ENCODE assay signal across 1 cellular context in the genomic region with DNA sequence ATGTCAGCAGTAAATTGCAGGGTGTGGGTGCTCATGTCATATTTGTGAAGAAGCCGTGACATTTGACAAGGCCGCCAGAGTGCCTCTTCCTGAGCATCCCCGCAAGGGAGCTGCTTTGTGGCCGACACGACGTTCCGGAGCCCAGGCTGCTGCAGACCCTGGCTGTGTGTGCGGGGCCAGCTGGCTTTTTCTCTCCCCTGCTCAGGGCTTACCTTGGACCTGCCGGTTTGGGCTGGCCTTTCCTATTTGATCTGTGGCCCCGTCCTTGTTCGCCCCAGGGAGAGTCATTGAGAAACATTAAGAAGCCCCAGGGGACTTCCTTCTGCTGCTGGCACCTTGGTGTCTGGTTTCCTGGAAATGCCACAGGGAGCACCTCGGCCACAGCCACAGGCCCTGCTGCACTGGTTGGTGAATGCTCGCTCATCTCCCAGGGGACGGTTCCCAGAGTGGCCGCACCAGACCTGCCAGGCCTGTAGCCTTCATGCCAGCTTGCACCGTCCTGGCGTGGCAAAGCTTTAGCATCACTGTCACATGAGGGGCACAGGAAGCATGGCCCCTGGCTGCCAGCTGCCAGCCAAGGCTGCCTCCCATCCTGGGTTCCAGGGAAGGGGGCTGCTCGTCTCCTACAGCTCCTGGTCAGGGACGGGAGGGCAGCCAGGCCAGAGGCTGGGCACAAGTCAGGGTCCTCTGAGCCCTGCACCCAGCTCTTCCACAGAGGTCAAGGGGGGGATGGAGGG.
TF ChIP-seq lines count a peak whose summit lies in the region.

No MANE protein-coding gene starts in this region.

TF ChIP-seq in GM23338, 12 proteins besides CTCF, POLR2A, EP300 and RAD21 (continued from another document):
- TF ChIP-seq, protein P1, sequence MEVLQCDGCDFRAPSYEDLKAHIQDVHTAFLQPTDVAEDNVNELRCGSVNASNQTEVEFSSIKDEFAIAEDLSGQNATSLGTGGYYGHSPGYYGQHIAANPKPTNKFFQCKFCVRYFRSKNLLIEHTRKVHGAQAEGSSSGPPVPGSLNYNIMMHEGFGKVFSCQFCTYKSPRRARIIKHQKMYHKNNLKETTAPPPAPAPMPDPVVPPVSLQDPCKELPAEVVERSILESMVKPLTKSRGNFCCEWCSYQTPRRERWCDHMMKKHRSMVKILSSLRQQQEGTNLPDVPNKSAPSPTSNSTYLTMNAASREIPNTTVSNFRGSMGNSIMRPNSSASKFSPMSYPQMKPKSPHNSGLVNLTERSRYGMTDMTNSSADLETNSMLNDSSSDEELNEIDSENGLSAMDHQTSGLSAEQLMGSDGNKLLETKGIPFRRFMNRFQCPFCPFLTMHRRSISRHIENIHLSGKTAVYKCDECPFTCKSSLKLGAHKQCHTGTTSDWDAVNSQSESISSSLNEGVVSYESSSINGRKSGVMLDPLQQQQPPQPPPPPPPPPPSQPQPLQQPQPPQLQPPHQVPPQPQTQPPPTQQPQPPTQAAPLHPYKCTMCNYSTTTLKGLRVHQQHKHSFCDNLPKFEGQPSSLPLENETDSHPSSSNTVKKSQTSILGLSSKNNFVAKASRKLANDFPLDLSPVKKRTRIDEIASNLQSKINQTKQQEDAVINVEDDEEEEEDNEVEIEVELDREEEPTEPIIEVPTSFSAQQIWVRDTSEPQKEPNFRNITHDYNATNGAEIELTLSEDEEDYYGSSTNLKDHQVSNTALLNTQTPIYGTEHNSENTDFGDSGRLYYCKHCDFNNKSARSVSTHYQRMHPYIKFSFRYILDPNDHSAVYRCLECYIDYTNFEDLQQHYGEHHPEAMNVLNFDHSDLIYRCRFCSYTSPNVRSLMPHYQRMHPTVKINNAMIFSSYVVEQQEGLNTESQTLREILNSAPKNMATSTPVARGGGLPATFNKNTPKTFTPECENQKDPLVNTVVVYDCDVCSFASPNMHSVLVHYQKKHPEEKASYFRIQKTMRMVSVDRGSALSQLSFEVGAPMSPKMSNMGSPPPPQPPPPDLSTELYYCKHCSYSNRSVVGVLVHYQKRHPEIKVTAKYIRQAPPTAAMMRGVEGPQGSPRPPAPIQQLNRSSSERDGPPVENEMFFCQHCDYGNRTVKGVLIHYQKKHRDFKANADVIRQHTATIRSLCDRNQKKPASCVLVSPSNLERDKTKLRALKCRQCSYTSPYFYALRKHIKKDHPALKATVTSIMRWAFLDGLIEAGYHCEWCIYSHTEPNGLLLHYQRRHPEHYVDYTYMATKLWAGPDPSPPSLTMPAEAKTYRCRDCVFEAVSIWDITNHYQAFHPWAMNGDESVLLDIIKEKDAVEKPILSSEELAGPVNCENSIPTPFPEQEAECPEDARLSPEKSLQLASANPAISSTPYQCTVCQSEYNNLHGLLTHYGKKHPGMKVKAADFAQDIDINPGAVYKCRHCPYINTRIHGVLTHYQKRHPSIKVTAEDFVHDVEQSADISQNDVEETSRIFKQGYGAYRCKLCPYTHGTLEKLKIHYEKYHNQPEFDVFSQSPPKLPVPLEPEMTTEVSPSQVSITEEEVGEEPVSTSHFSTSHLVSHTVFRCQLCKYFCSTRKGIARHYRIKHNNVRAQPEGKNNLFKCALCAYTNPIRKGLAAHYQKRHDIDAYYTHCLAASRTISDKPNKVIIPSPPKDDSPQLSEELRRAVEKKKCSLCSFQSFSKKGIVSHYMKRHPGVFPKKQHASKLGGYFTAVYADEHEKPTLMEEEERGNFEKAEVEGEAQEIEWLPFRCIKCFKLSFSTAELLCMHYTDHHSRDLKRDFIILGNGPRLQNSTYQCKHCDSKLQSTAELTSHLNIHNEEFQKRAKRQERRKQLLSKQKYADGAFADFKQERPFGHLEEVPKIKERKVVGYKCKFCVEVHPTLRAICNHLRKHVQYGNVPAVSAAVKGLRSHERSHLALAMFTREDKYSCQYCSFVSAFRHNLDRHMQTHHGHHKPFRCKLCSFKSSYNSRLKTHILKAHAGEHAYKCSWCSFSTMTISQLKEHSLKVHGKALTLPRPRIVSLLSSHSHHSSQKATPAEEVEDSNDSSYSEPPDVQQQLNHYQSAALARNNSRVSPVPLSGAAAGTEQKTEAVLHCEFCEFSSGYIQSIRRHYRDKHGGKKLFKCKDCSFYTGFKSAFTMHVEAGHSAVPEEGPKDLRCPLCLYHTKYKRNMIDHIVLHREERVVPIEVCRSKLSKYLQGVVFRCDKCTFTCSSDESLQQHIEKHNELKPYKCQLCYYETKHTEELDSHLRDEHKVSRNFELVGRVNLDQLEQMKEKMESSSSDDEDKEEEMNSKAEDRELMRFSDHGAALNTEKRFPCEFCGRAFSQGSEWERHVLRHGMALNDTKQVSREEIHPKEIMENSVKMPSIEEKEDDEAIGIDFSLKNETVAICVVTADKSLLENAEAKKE (CRISPR knock-in tag; IDR thresholded peaks at IDR 0.05), result no peak
- TF ChIP-seq STAT1 (IDR thresholded peaks at IDR 0.05; ENCODE audit: unreplicated experiment) (no peak), NANOG (IDR thresholded peaks at IDR 0.05; ENCODE audit: borderline replicate concordance) (no peak)
- TF ChIP-seq, protein P2, sequence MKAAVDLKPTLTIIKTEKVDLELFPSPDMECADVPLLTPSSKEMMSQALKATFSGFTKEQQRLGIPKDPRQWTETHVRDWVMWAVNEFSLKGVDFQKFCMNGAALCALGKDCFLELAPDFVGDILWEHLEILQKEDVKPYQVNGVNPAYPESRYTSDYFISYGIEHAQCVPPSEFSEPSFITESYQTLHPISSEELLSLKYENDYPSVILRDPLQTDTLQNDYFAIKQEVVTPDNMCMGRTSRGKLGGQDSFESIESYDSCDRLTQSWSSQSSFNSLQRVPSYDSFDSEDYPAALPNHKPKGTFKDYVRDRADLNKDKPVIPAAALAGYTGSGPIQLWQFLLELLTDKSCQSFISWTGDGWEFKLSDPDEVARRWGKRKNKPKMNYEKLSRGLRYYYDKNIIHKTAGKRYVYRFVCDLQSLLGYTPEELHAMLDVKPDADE (IDR thresholded peaks at IDR 0.05), result no peak
